ENCODE assay signal across 16 cellular contexts in genomic region chr5:11324521-11325289, GRCh38.
DNase-seq lines count a peak whose midpoint lies in the region; ATAC-seq and TF ChIP-seq lines count a peak whose summit lies in the region.
"Had no signal": no experiment of that assay in that cellular context is flagged by ENCODE, and none has a peak within 500 bp of the region (broad histone marks: within the 10 kb centered on the region; RNA-seq: fewer than 3 reads in every experiment).

No MANE protein-coding gene starts in this region.

- H3K9me3 ChIP-seq in body of pancreas (no peaks in the 10 kb centered on the region), gastroesophageal sphincter (no peaks in the 10 kb centered on the region), mesodermal cell (ENCODE audit: control insufficient read depth, low read length) (no peaks in the 10 kb centered on the region), subcutaneous abdominal adipose tissue (ENCODE audit: control insufficient read depth in 5 of 5, low read length in 5 of 5) (no peaks in the 10 kb centered on the region)
- H3K9me3 ChIP-seq: testis had no signal

- no peak for TF ChIP-seq EP300 in gastroesophageal sphincter (IDR thresholded peaks at IDR 0.05)

- H3K4me1 ChIP-seq in body of pancreas (peaks cover 19% of the 10 kb centered on the region), gastroesophageal sphincter (peaks cover 0 to 23% (median 2%) of the 10 kb centered on the region in 3 donors), mesodermal cell (ENCODE audit: control insufficient read depth, insufficient read depth, low read length, poor library complexity, severe bottlenecking) (no peaks in the 10 kb centered on the region), subcutaneous abdominal adipose tissue (ENCODE audit: control insufficient read depth in 5 of 5, insufficient read depth in 5 of 5, low read length in 5 of 5) (peaks cover 3 to 47% (median 25%) of the 10 kb centered on the region in 5 donors)
- H3K4me1 ChIP-seq: testis had no signal

- no peaks in the 10 kb centered on the region for H3K9me3 Mint-ChIP-seq in activated T-helper 2 cell treated with anti-CD3 and anti-CD28 coated beads, Interferon-gamma antibody, Interleukin-2, Interleukin-4, amounts not matched to agents 10 μg/mL and 5 μg/mL and 100 μg/mL, durations not matched to agents 14 hours and 24 hours and 36 hours
- no peaks in the 10 kb centered on the region for H3K9me3 Mint-ChIP-seq in activated T-helper 17 cell treated with anti-CD3 and anti-CD28 coated beads, Interleukin-2, amount 50 U/mL, for 72 hours

- H3K4me3 ChIP-seq in body of pancreas, result no peak overlapping the region
- H3K4me3 ChIP-seq in gastroesophageal sphincter, result no peak overlapping the region
- no peak overlapping the region for H3K4me3 ChIP-seq in mesodermal cell (ENCODE audit: extremely low read depth, insufficient read depth, low read length, poor library complexity, severe bottlenecking)
- no peak overlapping the region for H3K4me3 ChIP-seq in subcutaneous abdominal adipose tissue (ENCODE audit: low read depth in 1 of 5, low read length in 5 of 5)
- H3K4me3 ChIP-seq: testis had no signal

- WGBS in body of pancreas, 2 donors, result 38 to 39% methylated on average over 5 of the region's 5 CpGs
- WGBS in gastroesophageal sphincter (ENCODE audit: low coverage in 1 of 2), 2 donors, result 22 to 57% methylated on average over 4 to 5 of the region's 5 CpGs
- 95 to 100% methylated on average over 2 to 4 of the region's 5 CpGs for WGBS in mesodermal cell (ENCODE audit: insufficient coverage in 2 of 2), 2 experiments

- H3K36me3 Mint-ChIP-seq in activated T-helper 2 cell treated with anti-CD3 and anti-CD28 coated beads, Interferon-gamma antibody, Interleukin-2, Interleukin-4, amounts not matched to agents 10 μg/mL and 5 μg/mL and 100 μg/mL, durations not matched to agents 14 hours and 24 hours and 36 hours (ENCODE audit: low read depth), result no peaks in the 10 kb centered on the region
- no peaks in the 10 kb centered on the region for H3K36me3 Mint-ChIP-seq in activated T-helper 17 cell treated with anti-CD3 and anti-CD28 coated beads, Interleukin-2, amount 50 U/mL, for 72 hours (ENCODE audit: low read depth)

- H3K4me3 Mint-ChIP-seq in activated T-helper 2 cell treated with anti-CD3 and anti-CD28 coated beads, Interferon-gamma antibody, Interleukin-2, Interleukin-4, amounts not matched to agents 10 μg/mL and 5 μg/mL and 100 μg/mL, durations not matched to agents 14 hours and 24 hours and 36 hours (ENCODE audit: low read depth), result no peak overlapping the region
- no peak overlapping the region for H3K4me3 Mint-ChIP-seq in activated T-helper 17 cell treated with anti-CD3 and anti-CD28 coated beads, Interleukin-2, amount 50 U/mL, for 72 hours
- H3K4me3 Mint-ChIP-seq: B cell had no signal

- TF ChIP-seq POLR2A in body of pancreas (IDR thresholded peaks at IDR 0.05), result no peak
- no peak for TF ChIP-seq POLR2A in gastroesophageal sphincter (IDR thresholded peaks at IDR 0.05)

- peak overlapping the region in 2 of 4 donors; percentile 57 to 62 for H3K27ac ChIP-seq in body of pancreas
- peak overlapping the region in 3 of 4 donors; percentile 30 to 46 (median 41) for H3K27ac ChIP-seq in gastroesophageal sphincter
- peak overlapping the region; percentile 47 for H3K27ac ChIP-seq in mesodermal cell (ENCODE audit: low read depth, low read length, severe bottlenecking)
- H3K27ac ChIP-seq in subcutaneous abdominal adipose tissue (ENCODE audit: low read depth, low read length), result peak overlapping the region; percentile 79

- H3K27ac Mint-ChIP-seq in activated T-helper 2 cell treated with anti-CD3 and anti-CD28 coated beads, Interferon-gamma antibody, Interleukin-2, Interleukin-4, amounts not matched to agents 10 μg/mL and 5 μg/mL and 100 μg/mL, durations not matched to agents 14 hours and 24 hours and 36 hours, result no peak overlapping the region
- H3K27ac Mint-ChIP-seq in activated T-helper 17 cell treated with anti-CD3 and anti-CD28 coated beads, Interleukin-2, amount 50 U/mL, for 72 hours, result no peak overlapping the region
- H3K27ac Mint-ChIP-seq: B cell had no signal

- no peaks in the 10 kb centered on the region for H3K4me1 Mint-ChIP-seq in activated T-helper 2 cell treated with anti-CD3 and anti-CD28 coated beads, Interferon-gamma antibody, Interleukin-2, Interleukin-4, amounts not matched to agents 10 μg/mL and 5 μg/mL and 100 μg/mL, durations not matched to agents 14 hours and 24 hours and 36 hours (ENCODE audit: low read depth)
- H3K4me1 Mint-ChIP-seq in activated T-helper 17 cell treated with anti-CD3 and anti-CD28 coated beads, Interleukin-2, amount 50 U/mL, for 72 hours, result no peaks in the 10 kb centered on the region
- H3K4me1 Mint-ChIP-seq: B cell had no signal

- DNase-seq in body of pancreas, result no peak
- DNase-seq in activated T-helper 2 cell treated with anti-CD3 and anti-CD28 coated beads, Interferon-gamma antibody, Interleukin-2, Interleukin-4, amounts not matched to agents 10 μg/mL and 5 μg/mL and 100 μg/mL, durations not matched to agents 14 hours and 24 hours and 36 hours (ENCODE audit: low spot score), result no peak
- no peak for DNase-seq in stimulated activated naive CD8-positive, alpha-beta T cell treated with anti-CD3 and anti-CD28 coated beads, Interleukin-15, Interleukin-2, amounts not matched to agents 100 U/mL and 50 U/mL, for 24 hours
- DNase-seq: activated CD8-positive, alpha-beta memory T cell treated with anti-CD3 and anti-CD28 coated beads for 24 hours; foreskin melanocyte; NCI-H2029; NCI-H526; PC-3; stimulated activated CD4-positive, alpha-beta T cell treated with anti-CD3 and anti-CD28 coated beads, Interleukin-4, amount 100 ng/mL, for 24 hours; stimulated activated CD8-positive, alpha-beta memory T cell treated with anti-CD3 and anti-CD28 coated beads, Interleukin-4, amount 100 ng/mL, for 48 hours; testis had no signal

- H3K36me3 ChIP-seq in body of pancreas (replicated peaks in 1 of 2; ENCODE audit: insufficient read depth in 1 of 2, low read depth in 2 of 2) (no peaks in the 10 kb centered on the region), gastroesophageal sphincter (no peaks in the 10 kb centered on the region), mesodermal cell (ENCODE audit: control insufficient read depth, insufficient read depth, low read length) (no peaks in the 10 kb centered on the region), subcutaneous abdominal adipose tissue (ENCODE audit: control insufficient read depth in 5 of 5, insufficient read depth in 5 of 5, low read length in 5 of 5) (no peaks in the 10 kb centered on the region)

- intact Hi-C loops in body of pancreas (cut with DNase I), result no loop called here
- intact Hi-C loops in activated T-helper 2 cell treated with anti-CD3 and anti-CD28 coated beads, Interferon-gamma antibody, Interleukin-2, Interleukin-4, amounts not matched to agents 10 μg/mL and 5 μg/mL and 100 μg/mL, durations not matched to agents 14 hours and 24 hours and 36 hours (cut with micrococcal nuclease), result no loop called here

- H3K27me3 ChIP-seq in body of pancreas (no peaks in the 10 kb centered on the region), gastroesophageal sphincter (no peaks in the 10 kb centered on the region), subcutaneous abdominal adipose tissue (ENCODE audit: control insufficient read depth in 5 of 5, insufficient read depth in 4 of 5, low read length in 5 of 5) (no peaks in the 10 kb centered on the region)
- H3K27me3 ChIP-seq: testis had no signal

- no peaks in the 10 kb centered on the region for H3K27me3 Mint-ChIP-seq in activated T-helper 2 cell treated with anti-CD3 and anti-CD28 coated beads, Interferon-gamma antibody, Interleukin-2, Interleukin-4, amounts not matched to agents 10 μg/mL and 5 μg/mL and 100 μg/mL, durations not matched to agents 14 hours and 24 hours and 36 hours (ENCODE audit: low read depth)
- no peaks in the 10 kb centered on the region for H3K27me3 Mint-ChIP-seq in activated T-helper 17 cell treated with anti-CD3 and anti-CD28 coated beads, Interleukin-2, amount 50 U/mL, for 72 hours
- H3K27me3 Mint-ChIP-seq: B cell had no signal

- peak; percentile 57 for ATAC-seq in body of pancreas
- peak; percentile 73 for ATAC-seq in gastroesophageal sphincter
- ATAC-seq in stimulated activated naive CD8-positive, alpha-beta T cell treated with anti-CD3 and anti-CD28 coated beads, Interleukin-15, Interleukin-2, amounts not matched to agents 100 U/mL and 50 U/mL, for 24 hours, result no peak
- no peak for ATAC-seq in activated T-helper 17 cell treated with anti-CD3 and anti-CD28 coated beads, Interleukin-2, amount 50 U/mL, for 72 hours (replicated peaks)
- ATAC-seq: PC-3 had no signal

- no peak for TF ChIP-seq CTCF in body of pancreas (IDR thresholded peaks at IDR 0.05)
- no peak for TF ChIP-seq CTCF in gastroesophageal sphincter (IDR thresholded peaks at IDR 0.05)

- peak overlapping the region in 2 of 5 donors; percentile 3 to 37 for H3K9ac ChIP-seq in subcutaneous abdominal adipose tissue (ENCODE audit: low read length in 5 of 5)

Comparison
In these comparisons a context has a peak if more than half of its experiments do, and no peak if none do; other contexts are left out.
1. ATAC-seq: peak in body of pancreas (single experiment) and gastroesophageal sphincter (single experiment); none in stimulated activated naive CD8-positive, alpha-beta T cell treated with anti-CD3 and anti-CD28 coated beads, Interleukin-15, Interleukin-2, amounts not matched to agents 100 U/mL and 50 U/mL, for 24 hours (single experiment) and activated T-helper 17 cell treated with anti-CD3 and anti-CD28 coated beads, Interleukin-2, amount 50 U/mL, for 72 hours (single experiment).